Comparison of ENCODE assay signal across 21 cellular contexts in the genomic region with DNA sequence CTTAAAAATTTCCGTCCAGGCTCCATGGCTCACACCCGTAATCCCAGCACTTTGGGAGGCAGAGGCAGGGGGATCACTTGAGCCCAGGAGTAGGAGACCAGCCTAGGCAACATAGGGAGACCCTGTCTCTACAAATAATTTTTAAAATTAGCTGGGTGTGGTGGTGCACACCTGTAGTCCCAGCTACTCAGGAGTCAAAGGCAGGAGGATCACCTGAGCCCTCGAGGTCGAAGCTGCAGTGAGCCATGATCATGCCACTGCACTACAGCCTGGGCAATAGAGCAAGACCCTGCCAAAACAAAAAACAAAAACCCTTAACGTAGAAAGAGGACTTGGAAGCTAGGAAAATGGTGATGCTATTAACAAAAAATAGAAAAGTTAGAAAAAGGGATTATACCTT. TPM values are rescaled to one million over a fixed set of nuclear protein-coding genes. Genes with fewer than 3 reads are reported as not detected.
DNase-seq lines count a peak whose midpoint lies in the region; ATAC-seq, FAIRE-seq and TF ChIP-seq lines count a peak whose summit lies in the region.
"Had no signal": no experiment of that assay in that cellular context is flagged by ENCODE, and none has a peak within 500 bp of the region (broad histone marks: within the 10 kb centered on the region; RNA-seq: fewer than 3 reads in every experiment).

No MANE protein-coding gene starts in this region.

- H3K27ac Mint-ChIP-seq in central memory CD8-positive, alpha-beta T cell (ENCODE audit: low read depth), result peak overlapping the region; percentile 99
- peak overlapping the region; percentile 98 to 99 for H3K27ac Mint-ChIP-seq in natural killer cell treated with Interleukin-12 subunit alpha and Interleukin-12 subunit beta and Interleukin-15 and Interleukin-18, amount 100 ng/mL, for 72 hours
- no peak overlapping the region for H3K27ac Mint-ChIP-seq in osteocyte (ENCODE audit: unreplicated experiment)

- H3K27me3 Mint-ChIP-seq in central memory CD8-positive, alpha-beta T cell, result no peaks in the 10 kb centered on the region
- no peaks in the 10 kb centered on the region for H3K27me3 Mint-ChIP-seq in natural killer cell treated with Interleukin-12 subunit alpha and Interleukin-12 subunit beta and Interleukin-15 and Interleukin-18, amount 100 ng/mL, for 72 hours
- H3K27me3 Mint-ChIP-seq in osteocyte (ENCODE audit: unreplicated experiment), result no peaks in the 10 kb centered on the region
- H3K27me3 Mint-ChIP-seq: activated naive CD8-positive, alpha-beta T cell treated with anti-CD3 and anti-CD28 coated beads for 36 hours had no signal

- no peak for TF ChIP-seq RAD21 in HepG2 (CRISPR knock-in tag; IDR thresholded peaks at IDR 0.05)

- no peak overlapping the region for H3K4me2 ChIP-seq in HepG2 (ENCODE audit: low read depth, low read length)
- no peak overlapping the region for H3K4me2 ChIP-seq in smooth muscle cell

- no peak for TF ChIP-seq EP300 in HepG2 (IDR thresholded peaks at IDR 0.05; ENCODE audit: low read depth in 2 of 2, low read length in 2 of 2)
- TF ChIP-seq EP300 in HepG2 (CRISPR knock-in tag; IDR thresholded peaks at IDR 0.05; ENCODE audit: borderline replicate concordance), result no peak

- TF ChIP-seq POLR2A in HepG2 (IDR thresholded peaks at IDR 0.05; ENCODE audit: insufficient read depth in 1 of 2, low read depth in 2 of 2, low read length in 2 of 2) (no peak), right lobe of liver (IDR thresholded peaks at IDR 0.05) (no peak)

- ATAC-seq in HepG2 (no peak), right lobe of liver (no peak), HG02588 (IDR thresholded peaks at IDR 0.05; ENCODE audit: unreplicated experiment) (no peak)
- no peak for ATAC-seq in central memory CD8-positive, alpha-beta T cell (replicated peaks; ENCODE audit: extremely low read depth, poor library complexity, severe bottlenecking)
- no peak for ATAC-seq in natural killer cell treated with Interleukin-12 subunit alpha and Interleukin-12 subunit beta and Interleukin-15 and Interleukin-18, amount 100 ng/mL, for 72 hours
- ATAC-seq: left lung had no signal

- intact Hi-C loops in HepG2 (cut with micrococcal nuclease; ENCODE audit: unreplicated experiment) (loop anchor here (2.0 to 10.0 kb wide), 5 partner anchors 71 to 995 kb away; a partner anchor contains a TSS), right lobe of liver (cut with DNase I) (no loop called here)

- TF ChIP-seq CTCF in HepG2 (CRISPR knock-in tag; IDR thresholded peaks at IDR 0.05), result no peak
- TF ChIP-seq CTCF in right lobe of liver (IDR thresholded peaks at IDR 0.05), result no peak
- no peak for TF ChIP-seq CTCF in smooth muscle cell (IDR thresholded peaks at IDR 0.05; ENCODE audit: borderline replicate concordance, insufficient read depth, poor library complexity, severe bottlenecking)
- no peak for TF ChIP-seq CTCF in osteocyte (IDR thresholded peaks at IDR 0.05)

- no peak for FAIRE-seq in HepG2 (lab: Jason Lieb, UNC)
- FAIRE-seq: astrocyte, GM12892, H54 had no signal

- peaks cover 5% of the 10 kb centered on the region for H3F3A ChIP-seq in smooth muscle cell (ENCODE audit: low read depth)

- H3K79me2 ChIP-seq in HepG2 (ENCODE audit: insufficient read depth, low read length) (peaks cover 29% of the 10 kb centered on the region), smooth muscle cell (ENCODE audit: low read depth) (peaks cover 24% of the 10 kb centered on the region)

- H3K27me3 ChIP-seq in HepG2 (ENCODE audit: control insufficient read depth in 1 of 2, insufficient read depth in 2 of 2, low read length in 2 of 2) (no peaks in the 10 kb centered on the region; a peak in 1 of 5 replicates), right lobe of liver (no peaks in the 10 kb centered on the region), smooth muscle cell (ENCODE audit: low read depth) (no peaks in the 10 kb centered on the region)
- H3K27me3 ChIP-seq: BE2C, left lung had no signal

- H3K4me3 ChIP-seq in HepG2 (replicated peaks in 1 of 3; ENCODE audit: insufficient read depth in 1 of 3, low read depth in 2 of 3, low read length in 3 of 3) (no peak overlapping the region), right lobe of liver (no peak overlapping the region), smooth muscle cell (no peak overlapping the region)
- H3K4me3 ChIP-seq: left lung had no signal

- H3K4me1 Mint-ChIP-seq in central memory CD8-positive, alpha-beta T cell, result peaks cover 44% of the 10 kb centered on the region
- peaks cover 28 to 42% of the 10 kb centered on the region in 2 donors for H3K4me1 Mint-ChIP-seq in natural killer cell treated with Interleukin-12 subunit alpha and Interleukin-12 subunit beta and Interleukin-15 and Interleukin-18, amount 100 ng/mL, for 72 hours (ENCODE audit: low read depth in 2 of 2)
- H3K4me1 Mint-ChIP-seq in osteocyte (ENCODE audit: unreplicated experiment), result peaks cover 30% of the 10 kb centered on the region

- DNase-seq in HepG2 (ENCODE audit: low spot score), result no peak
- no peak for DNase-seq in right lobe of liver
- DNase-seq in central memory CD8-positive, alpha-beta T cell (ENCODE audit: low spot score in 2 of 2), result no peak
- DNase-seq in natural killer cell treated with Interleukin-12 subunit alpha and Interleukin-12 subunit beta and Interleukin-15 and Interleukin-18, amount 100 ng/mL, for 72 hours (ENCODE audit: low spot score), result no peak
- DNase-seq in LoVo (ENCODE audit: low spot score), result no peak
- no peak for DNase-seq in smooth muscle cell (lab: John Stamatoyannopoulos, UW; ENCODE audit: unreplicated experiment)
- DNase-seq in osteocyte (ENCODE audit: extremely low spot score, unreplicated experiment), result no peak
- DNase-seq: activated CD4-positive, alpha-beta T cell treated with anti-CD3 and anti-CD28 coated beads, Interleukin-2, amount 50 U/mL, for 1 hour; activated CD8-positive, alpha-beta memory T cell treated with anti-CD3 and anti-CD28 coated beads, Interleukin-2, amount 50 U/mL, for 4 hours; activated naive CD8-positive, alpha-beta T cell treated with anti-CD3 and anti-CD28 coated beads for 36 hours; BE2C; left lung; NCI-H1092; NCI-H1930; posterior cingulate gyrus had no signal

- CTCF ChIA-PET in HepG2 (lab: Yijun Ruan, JAX; ENCODE audit: low intra/inter-chr PET ratio, low total read pairs), result no interaction called here

- peaks cover 27% of the 10 kb centered on the region for H3K36me3 Mint-ChIP-seq in central memory CD8-positive, alpha-beta T cell (ENCODE audit: insufficient read depth)
- H3K36me3 Mint-ChIP-seq in natural killer cell treated with Interleukin-12 subunit alpha and Interleukin-12 subunit beta and Interleukin-15 and Interleukin-18, amount 100 ng/mL, for 72 hours, result no peaks in the 10 kb centered on the region
- no peaks in the 10 kb centered on the region for H3K36me3 Mint-ChIP-seq in osteocyte (ENCODE audit: unreplicated experiment)
- H3K36me3 Mint-ChIP-seq: mesothelial cell of epicardium had no signal

- H3K36me3 ChIP-seq in HepG2 (replicated peaks in 1 of 2; ENCODE audit: control insufficient read depth in 1 of 2, insufficient read depth in 2 of 2, low read length in 2 of 2), result no peaks in the 10 kb centered on the region; a peak in 1 of 5 replicates
- H3K36me3 ChIP-seq in right lobe of liver, result no peaks in the 10 kb centered on the region
- H3K36me3 ChIP-seq in smooth muscle cell (ENCODE audit: low read depth), result no peaks in the 10 kb centered on the region
- H3K36me3 ChIP-seq: left lung had no signal

- no TSS peak for BruUV-seq in HepG2 (replicated peaks; lab: Mats Ljungman, UMichigan)

- no peak overlapping the region for H2AFZ ChIP-seq in HepG2 (ENCODE audit: low read length)
- H2AFZ ChIP-seq in smooth muscle cell (ENCODE audit: low read depth), result no peak overlapping the region

- no peaks in the 10 kb centered on the region for H3K9me3 ChIP-seq in HepG2 (ENCODE audit: low read length)
- H3K9me3 ChIP-seq in right lobe of liver, result no peaks in the 10 kb centered on the region
- H3K9me3 ChIP-seq in smooth muscle cell (replicated peaks; ENCODE audit: low read depth), result no peaks in the 10 kb centered on the region
- H3K9me3 ChIP-seq: BE2C, left lung had no signal

- H3K9me3 Mint-ChIP-seq in central memory CD8-positive, alpha-beta T cell, result no peaks in the 10 kb centered on the region
- no peaks in the 10 kb centered on the region for H3K9me3 Mint-ChIP-seq in natural killer cell treated with Interleukin-12 subunit alpha and Interleukin-12 subunit beta and Interleukin-15 and Interleukin-18, amount 100 ng/mL, for 72 hours
- H3K9me3 Mint-ChIP-seq in osteocyte (ENCODE audit: unreplicated experiment), result no peaks in the 10 kb centered on the region
- H3K9me3 Mint-ChIP-seq: activated naive CD8-positive, alpha-beta T cell treated with anti-CD3 and anti-CD28 coated beads for 36 hours; mesothelial cell of epicardium; T-helper 1 cell treated with Interleukin-12 subunit alpha and Interleukin-12 subunit beta and Interleukin-4 antibody, amounts not matched to agents 30 μg/mL and 1 μg/mL, for 36 hours had no signal

- peaks cover 25% of the 10 kb centered on the region for H3K4me1 ChIP-seq in HepG2 (ENCODE audit: insufficient read depth, low read length)
- H3K4me1 ChIP-seq in right lobe of liver, result peaks cover 0 to 13% (median 4%) of the 10 kb centered on the region in 4 donors
- peaks cover 21% of the 10 kb centered on the region for H3K4me1 ChIP-seq in smooth muscle cell (ENCODE audit: low read depth)
- H3K4me1 ChIP-seq: BE2C had no signal

- 97% methylated on average over 5 of the region's 5 CpGs for WGBS in HepG2 (ENCODE audit: low lambda C conversion rate)
- 91% methylated on average over 5 of the region's 5 CpGs for WGBS in right lobe of liver (ENCODE audit: insufficient coverage, low coverage, low lambda C conversion rate, missing lambda C conversion rate)
- 98% methylated on average over 5 of the region's 5 CpGs for WGBS in smooth muscle cell (ENCODE audit: low lambda C conversion rate)

- in situ Hi-C loops in HepG2 (cut with HindIII; ENCODE audit: extremely low pct_ligation_motif_present, low pct_unique_long_range_greater_than_20kb), result loop anchor here (5.0 kb wide), 2 partner anchors 53 to 148 kb away; no protein-coding TSS in a partner anchor

- H3K9ac ChIP-seq in HepG2 (ENCODE audit: insufficient read depth, low read depth, low read length) (no peak overlapping the region), smooth muscle cell (ENCODE audit: low read depth) (no peak overlapping the region)

- no peak overlapping the region for H3K27ac ChIP-seq in HepG2 (ENCODE audit: extremely low read length, insufficient read depth, low read length)
- no peak overlapping the region for H3K27ac ChIP-seq in right lobe of liver
- H3K27ac ChIP-seq in smooth muscle cell (ENCODE audit: low read depth), result no peak overlapping the region

- peaks cover 16% of the 10 kb centered on the region for H4K20me1 ChIP-seq in HepG2 (ENCODE audit: insufficient read depth, low read length)
- peaks cover 21% of the 10 kb centered on the region for H4K20me1 ChIP-seq in smooth muscle cell (ENCODE audit: low read depth)

- POLR2A ChIA-PET in HepG2 (lab: Yijun Ruan, JAX), result interaction anchor here (1.2 to 5.9 kb wide), 10 partner anchors 8 to 247 kb away, joined by 3 to 323 read pairs (median 30); a partner anchor contains a TSS

- H3K4me3 Mint-ChIP-seq in central memory CD8-positive, alpha-beta T cell, result peak overlapping the region; percentile 29
- H3K4me3 Mint-ChIP-seq in natural killer cell treated with Interleukin-12 subunit alpha and Interleukin-12 subunit beta and Interleukin-15 and Interleukin-18, amount 100 ng/mL, for 72 hours, result no peak overlapping the region
- no peak overlapping the region for H3K4me3 Mint-ChIP-seq in osteocyte (ENCODE audit: unreplicated experiment)

RNA-seq across cellular contexts. Expression of a gene that starts 2.0 kb away (rescaled TPM):
- 560 and 761 TPM in 2 replicates for total RNA-seq in HepG2 (2016; rRNA removed; fragmentation: Illumina TruSeq; extraction: Trizol)
- total RNA-seq in HepG2 (2016; cell fraction: cytosol; rRNA removed; fragmentation: Illumina TruSeq; extraction: Trizol; ENCODE audit: low read depth), result 152 and 185 TPM in 2 replicates
- total RNA-seq in HepG2 (2016; cell fraction: insoluble cytoplasmic fraction; rRNA removed; fragmentation: Illumina TruSeq; extraction: Trizol), result 547 and 739 TPM in 2 replicates
- total RNA-seq in HepG2 (2016; cell fraction: membrane; rRNA removed; fragmentation: Illumina TruSeq; extraction: Trizol), result 193 and 217 TPM in 2 replicates
- 529 and 592 TPM in 2 replicates for total RNA-seq in HepG2 (2016; cell fraction: nucleus; rRNA removed; fragmentation: Illumina TruSeq; extraction: Trizol)
- 251 and 312 TPM in 2 replicates for polyA plus RNA-seq in HepG2 (2011; rRNA removed)
- 136 and 176 TPM in 2 replicates for polyA plus RNA-seq in HepG2 (2011; cell fraction: cytosol; rRNA removed)
- polyA plus RNA-seq in HepG2 (2011; cell fraction: nucleus; rRNA removed), result 261 and 311 TPM in 2 replicates
- polyA plus RNA-seq in HepG2 (2012), result 201 and 210 TPM in 2 replicates
- polyA plus RNA-seq in HepG2 (2016; cell fraction: cytosol; fragmentation: Illumina TruSeq; extraction: Trizol; ENCODE audit: low read depth), result 18.3 and 18.5 TPM in 2 replicates
- polyA plus RNA-seq in HepG2 (2016; cell fraction: insoluble cytoplasmic fraction; fragmentation: Illumina TruSeq; extraction: Trizol; ENCODE audit: low read depth), result 345 and 361 TPM in 2 replicates
- polyA plus RNA-seq in HepG2 (2016; cell fraction: membrane; fragmentation: Illumina TruSeq; extraction: Trizol; ENCODE audit: low read depth), result 42.8 and 42.9 TPM in 2 replicates
- 433 and 489 TPM in 2 replicates for polyA plus RNA-seq in HepG2 (2016; cell fraction: nucleus; fragmentation: Illumina TruSeq; extraction: Trizol; ENCODE audit: insufficient read depth, low read depth)
- polyA minus RNA-seq in HepG2 (2011; rRNA and poly(A)+ RNA removed; ENCODE audit: low replicate concordance), result 372 and 1,089 TPM in 2 replicates
- polyA minus RNA-seq in HepG2 (2011; cell fraction: cytosol; rRNA and poly(A)+ RNA removed), result 426 and 459 TPM in 2 replicates
- 772 and 919 TPM in 2 replicates for polyA minus RNA-seq in HepG2 (2011; cell fraction: nucleus; rRNA and poly(A)+ RNA removed)
- total RNA-seq in right lobe of liver, result 100 to 1,000 TPM in 5 of 6 experiments, 10 to 100 TPM in 1; 77.2 to 167 (median 119) TPM
- 100 to 1,000 TPM in 1 of 2 donors, 10 to 100 TPM in 1; 99.1 to 135 TPM for total RNA-seq in natural killer cell treated with Interleukin-12 subunit alpha and Interleukin-12 subunit beta and Interleukin-15 and Interleukin-18, amount 100 ng/mL, for 72 hours
- 116 and 145 TPM in 2 replicates for total RNA-seq in smooth muscle cell
- 39.3 and 47.6 TPM in 2 replicates for polyA plus RNA-seq in smooth muscle cell
- 160 and 175 TPM in 2 replicates for total RNA-seq in osteocyte
